In genomic region chr1:212328248-212328647, GRCh38 we compare ENCODE assay signal across 17 cellular contexts.
"Had no signal": no experiment of that assay in that cellular context is flagged by ENCODE, and none has a peak within 500 bp of the region (broad histone marks: within the 10 kb centered on the region; RNA-seq: fewer than 3 reads in every experiment).

No MANE protein-coding gene starts in this region.

- H3K4me3 Mint-ChIP-seq: activated naive CD4-positive, alpha-beta T cell treated with anti-CD3 and anti-CD28 coated beads, Interleukin-2, amount 50 U/mL, for 24 hours; stimulated activated memory B cell treated with anti-CD40 and anti-IgM and Interleukin-4, amounts not matched to agents 10 μg/mL and 1 μg/mL and 100 μg/mL, for 72 hours; T-helper 2 cell treated with Interferon-gamma antibody and Interleukin-4, amounts not matched to agents 5 μg/mL and 100 μg/mL, for 36 hours had no signal

- H3K4me1 ChIP-seq: gastrocnemius medialis had no signal

- H3K27me3 ChIP-seq: esophagus muscularis mucosa, gastrocnemius medialis, upper lobe of left lung had no signal

- DNase-seq: activated CD4-positive, alpha-beta T cell treated with anti-CD3 and anti-CD28 coated beads, Interleukin-2, amount 50 U/mL, for 48 hours; activated gamma-delta T cell; dermis blood vessel endothelial cell; effector memory CD4-positive, alpha-beta T cell; gastrocnemius medialis; head of caudate nucleus; mammary epithelial cell; psoas muscle; right cardiac atrium; stimulated activated CD4-positive, alpha-beta T cell treated with anti-CD3 and anti-CD28 coated beads, Interleukin-4, amount 100 ng/mL, for 24 hours; upper lobe of left lung had no signal

- H3K9me3 Mint-ChIP-seq: activated naive CD4-positive, alpha-beta T cell treated with anti-CD3 and anti-CD28 coated beads, Interleukin-2, amount 50 U/mL, for 24 hours; stimulated activated memory B cell treated with anti-CD40 and anti-IgM and Interleukin-4, amounts not matched to agents 10 μg/mL and 1 μg/mL and 100 μg/mL, for 72 hours; T-helper 2 cell treated with Interferon-gamma antibody and Interleukin-4, amounts not matched to agents 5 μg/mL and 100 μg/mL, for 36 hours had no signal

- H3K27ac Mint-ChIP-seq: activated naive CD4-positive, alpha-beta T cell treated with anti-CD3 and anti-CD28 coated beads, Interleukin-2, amount 50 U/mL, for 24 hours; stimulated activated memory B cell treated with anti-CD40 and anti-IgM and Interleukin-4, amounts not matched to agents 10 μg/mL and 1 μg/mL and 100 μg/mL, for 72 hours; T-helper 2 cell treated with Interferon-gamma antibody and Interleukin-4, amounts not matched to agents 5 μg/mL and 100 μg/mL, for 36 hours had no signal

- H3K4me3 ChIP-seq: esophagus muscularis mucosa, gastrocnemius medialis, psoas muscle, smooth muscle cell, thoracic aorta, upper lobe of left lung had no signal

- H3K27ac ChIP-seq: esophagus muscularis mucosa, gastrocnemius medialis, psoas muscle, thoracic aorta, upper lobe of left lung had no signal

- H3K27me3 Mint-ChIP-seq: activated naive CD4-positive, alpha-beta T cell treated with anti-CD3 and anti-CD28 coated beads, Interleukin-2, amount 50 U/mL, for 24 hours; stimulated activated memory B cell treated with anti-CD40 and anti-IgM and Interleukin-4, amounts not matched to agents 10 μg/mL and 1 μg/mL and 100 μg/mL, for 72 hours had no signal

- ATAC-seq: gastrocnemius medialis; right cardiac atrium; stimulated activated memory B cell treated with anti-CD40 and anti-IgM and Interleukin-4, amounts not matched to agents 10 μg/mL and 1 μg/mL and 100 μg/mL, for 72 hours had no signal

- H3K9me3 ChIP-seq: esophagus muscularis mucosa, gastrocnemius medialis, psoas muscle, thoracic aorta, upper lobe of left lung had no signal
